ENCODE assay signal across 20 cellular contexts in the genomic region with DNA sequence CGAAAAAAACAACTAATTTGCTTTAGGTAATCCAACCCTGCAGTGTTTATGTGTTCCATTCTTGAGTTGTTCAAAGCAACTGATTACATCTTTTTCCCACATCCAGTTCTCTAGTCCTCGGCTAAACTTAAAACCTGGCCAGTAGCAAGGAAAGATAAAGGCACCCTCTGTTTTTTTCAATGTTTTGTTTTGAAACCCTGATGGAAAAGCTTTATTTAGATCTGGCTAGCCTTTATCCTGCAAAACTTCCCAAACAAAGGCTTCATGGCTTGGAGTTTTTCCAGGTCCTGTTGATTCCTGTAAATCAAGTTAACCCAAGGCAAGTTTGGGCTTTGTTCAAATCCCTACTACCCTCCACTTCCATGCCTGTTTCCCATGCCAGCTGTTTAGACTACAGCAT.
A peak's percentile ranks its signal among the peaks of the same experiment; 100 is the strongest.
DNase-seq lines count a peak whose midpoint lies in the region; ATAC-seq and TF ChIP-seq lines count a peak whose summit lies in the region.
"Had no signal": no experiment of that assay in that cellular context is flagged by ENCODE, and none has a peak within 500 bp of the region (broad histone marks: within the 10 kb centered on the region; RNA-seq: fewer than 3 reads in every experiment).

No MANE protein-coding gene starts in this region.

- no peak overlapping the region for H3K23ac ChIP-seq in H9 (ENCODE audit: insufficient read length, low read depth, low read length)

- TF ChIP-seq CTCF in H9 (conservative IDR thresholded peaks at IDR 0.05), result no peak
- no peak for TF ChIP-seq CTCF in VCaP (conservative IDR thresholded peaks at IDR 0.05)
- TF ChIP-seq CTCF in osteoblast (IDR thresholded peaks at IDR 0.05; ENCODE audit: extremely low read depth, low read depth, low read length), result no peak

- no peak overlapping the region for H2BK15ac ChIP-seq in H9 (ENCODE audit: low read depth, low read length)

- DNase-seq in H9 (no peak), right cardiac atrium (no peak), osteoblast (ENCODE audit: insufficient read length, low spot score, missing footprints) (no peak), amygdala (lab: John Stamatoyannopoulos, UW) (no peak)
- no peak for DNase-seq in activated CD4-positive, alpha-beta T cell treated with anti-CD3 and anti-CD28 coated beads, Interleukin-2, amount 50 U/mL, for 4 hours
- no peak for DNase-seq in central memory CD4-positive, alpha-beta T cell
- DNase-seq: activated CD4-positive, alpha-beta T cell treated with anti-CD3 and anti-CD28 coated beads for 36 hours; activated naive CD8-positive, alpha-beta T cell treated with anti-CD3 and anti-CD28 coated beads for 36 hours; cerebellar nuclear complex; DMS 273 treated with DMSO at 0.1 percent for 48 hours; hypothalamus; NCI-H2107; NCI-H774; RPMI8226; stimulated activated naive B cell treated with anti-CD40 and anti-IgM and Interleukin-4, amounts not matched to agents 10 μg/mL and 1 μg/mL and 100 μg/mL, for 72 hours; T-helper 2 cell; uterus had no signal

- H3K36me3 Mint-ChIP-seq in H9 (ENCODE audit: insufficient read depth in 1 of 3, low read depth in 3 of 3), result no peaks in the 10 kb centered on the region
- H3K36me3 Mint-ChIP-seq: activated naive CD8-positive, alpha-beta T cell treated with anti-CD3 and anti-CD28 coated beads for 36 hours had no signal

- no peaks in the 10 kb centered on the region for H3K27me3 Mint-ChIP-seq in H9 (ENCODE audit: low read depth)
- H3K27me3 Mint-ChIP-seq: activated naive CD8-positive, alpha-beta T cell treated with anti-CD3 and anti-CD28 coated beads for 36 hours; stimulated activated naive B cell treated with anti-CD40 and anti-IgM and Interleukin-4, amounts not matched to agents 10 μg/mL and 1 μg/mL and 100 μg/mL, for 72 hours had no signal

- H3K9me3 ChIP-seq in H9 (ENCODE audit: control insufficient read depth, low read depth, low read length) (no peaks in the 10 kb centered on the region), right cardiac atrium (ENCODE audit: control insufficient read depth, low read length) (no peaks in the 10 kb centered on the region), osteoblast (ENCODE audit: low read depth, low read length) (no peaks in the 10 kb centered on the region)
- H3K9me3 ChIP-seq: neutrophil, uterus had no signal

- H2BK12ac ChIP-seq in H9 (ENCODE audit: insufficient read length, low read depth, low read length), result no peak overlapping the region

- H3K79me1 ChIP-seq in H9 (ENCODE audit: insufficient read depth, low read depth, low read length, poor library complexity, severe bottlenecking), result no peaks in the 10 kb centered on the region

- no peak overlapping the region for H4K91ac ChIP-seq in H9 (ENCODE audit: insufficient read length, low read depth, low read length)

- intact Hi-C loops in right cardiac atrium (cut with DNase I), result no loop called here

- no peak overlapping the region for H2AFZ ChIP-seq in H9 (ENCODE audit: low read length)
- no peak overlapping the region for H2AFZ ChIP-seq in osteoblast (ENCODE audit: low read length)

- H3K56ac ChIP-seq in H9 (ENCODE audit: insufficient read length, low read depth, low read length), result no peak overlapping the region

- H3K27me3 ChIP-seq in H9 (ENCODE audit: insufficient read depth, low read length) (no peaks in the 10 kb centered on the region), right cardiac atrium (ENCODE audit: control insufficient read depth, insufficient read depth) (no peaks in the 10 kb centered on the region), osteoblast (ENCODE audit: insufficient read depth, low read length) (no peaks in the 10 kb centered on the region)
- H3K27me3 ChIP-seq: neutrophil, uterus had no signal

- no peak overlapping the region for H2BK20ac ChIP-seq in H9 (ENCODE audit: low read depth, low read length, poor library complexity, severe bottlenecking)

- WGBS in H9 (ENCODE audit: extremely low coverage, insufficient read length, low lambda C conversion rate), result no CpG with 5 or more reads among the region's 2 CpGs
- 27% methylated on average over 2 of the region's 2 CpGs for WGBS in right cardiac atrium

- H2AK5ac ChIP-seq in H9 (ENCODE audit: insufficient read length, low read length), result no peak overlapping the region

- H3K4me1 Mint-ChIP-seq in H9, result peaks cover 36 to 40% of the 10 kb centered on the region in 2 experiments
- H3K4me1 Mint-ChIP-seq: activated CD4-positive, alpha-beta T cell treated with anti-CD3 and anti-CD28 coated beads for 36 hours; activated naive CD8-positive, alpha-beta T cell treated with anti-CD3 and anti-CD28 coated beads for 36 hours; stimulated activated naive B cell treated with anti-CD40 and anti-IgM and Interleukin-4, amounts not matched to agents 10 μg/mL and 1 μg/mL and 100 μg/mL, for 72 hours had no signal

- no peak overlapping the region for H4K5ac ChIP-seq in H9 (ENCODE audit: insufficient read length, low read depth, low read length)

- no peak overlapping the region for H3K14ac ChIP-seq in H9 (ENCODE audit: insufficient read depth, low read length)

- no peak overlapping the region for H2BK5ac ChIP-seq in H9 (ENCODE audit: insufficient read length, low read length)

- no peak overlapping the region for H3T11ph ChIP-seq in H9 (ENCODE audit: low read length)

- H3K4me3 ChIP-seq in right cardiac atrium (ENCODE audit: low read length) (no peak overlapping the region), osteoblast (ENCODE audit: insufficient read depth, low read length) (no peak overlapping the region)
- H3K4me3 ChIP-seq: uterus had no signal

- H3K4me2 ChIP-seq in H9 (ENCODE audit: insufficient read depth, insufficient read length, low read length) (peak overlapping the region; percentile 22), osteoblast (ENCODE audit: insufficient read depth, low read length) (peak overlapping the region; percentile 16)

- H3K4ac ChIP-seq in H9 (ENCODE audit: low read depth, low read length), result no peak overlapping the region

- H3K18ac ChIP-seq in H9 (ENCODE audit: insufficient read length, low read depth, low read length), result peak overlapping the region; percentile 64

- H3K9ac ChIP-seq in H9 (ENCODE audit: extremely low read depth, insufficient read length, low read length), result no peak overlapping the region

- H2BK120ac ChIP-seq in H9 (ENCODE audit: low read depth, low read length, poor library complexity, severe bottlenecking), result peak overlapping the region; percentile 65

- peak overlapping the region; percentile 2 to 7; a peak in 1 of 5 replicates for H3K4me3 Mint-ChIP-seq in H9
- H3K4me3 Mint-ChIP-seq: activated CD4-positive, alpha-beta T cell treated with anti-CD3 and anti-CD28 coated beads for 36 hours; activated naive CD8-positive, alpha-beta T cell treated with anti-CD3 and anti-CD28 coated beads for 36 hours; stimulated activated naive B cell treated with anti-CD40 and anti-IgM and Interleukin-4, amounts not matched to agents 10 μg/mL and 1 μg/mL and 100 μg/mL, for 72 hours had no signal

- H3K79me2 ChIP-seq in H9 (ENCODE audit: insufficient read depth, low read length), result no peaks in the 10 kb centered on the region
- H3K79me2 ChIP-seq in osteoblast (ENCODE audit: insufficient read depth, low read length), result no peaks in the 10 kb centered on the region

- no peaks in the 10 kb centered on the region for H3K9me3 Mint-ChIP-seq in H9

- no peaks in the 10 kb centered on the region for H3K36me3 ChIP-seq in osteoblast (ENCODE audit: insufficient read depth, low read length)
- H3K36me3 ChIP-seq: neutrophil, uterus had no signal

- H3K27ac ChIP-seq in H9 (ENCODE audit: insufficient read length, low read depth, low read length), result peak overlapping the region; percentile 67
- peak overlapping the region; percentile 11; the same call in 1 of the 2 replicates for H3K27ac ChIP-seq in VCaP
- H3K27ac ChIP-seq in right cardiac atrium (ENCODE audit: low read length), result peak overlapping the region; percentile 48
- H3K27ac ChIP-seq in osteoblast (ENCODE audit: low read depth, low read length), result peak overlapping the region; percentile 38
- H3K27ac ChIP-seq: neutrophil, uterus had no signal

- no peaks in the 10 kb centered on the region for H3K23me2 ChIP-seq in H9 (ENCODE audit: insufficient read length, low read depth, low read length, poor library complexity, severe bottlenecking)

- ATAC-seq in right cardiac atrium (peak; percentile 40 to 82), HG03432 (IDR thresholded peaks at IDR 0.05; ENCODE audit: unreplicated experiment) (no peak)
- ATAC-seq: activated CD4-positive, alpha-beta T cell treated with anti-CD3 and anti-CD28 coated beads for 36 hours; stimulated activated naive B cell treated with anti-CD40 and anti-IgM and Interleukin-4, amounts not matched to agents 10 μg/mL and 1 μg/mL and 100 μg/mL, for 72 hours had no signal

- no peaks in the 10 kb centered on the region for H4K20me1 ChIP-seq in H9 (ENCODE audit: control insufficient read depth, insufficient read depth, insufficient read length)
- H4K20me1 ChIP-seq in osteoblast (ENCODE audit: insufficient read depth, low read length), result no peaks in the 10 kb centered on the region

- H4K8ac ChIP-seq in H9 (replicated peaks; ENCODE audit: insufficient read length, low read depth, low read length), result no peak overlapping the region

- H3K27ac Mint-ChIP-seq in H9, result peak overlapping the region; percentile 88 to 98 (median 95)
- H3K27ac Mint-ChIP-seq: activated CD4-positive, alpha-beta T cell treated with anti-CD3 and anti-CD28 coated beads for 36 hours; activated naive CD8-positive, alpha-beta T cell treated with anti-CD3 and anti-CD28 coated beads for 36 hours; stimulated activated naive B cell treated with anti-CD40 and anti-IgM and Interleukin-4, amounts not matched to agents 10 μg/mL and 1 μg/mL and 100 μg/mL, for 72 hours had no signal

- peaks cover 8% of the 10 kb centered on the region; the same call in 1 of the 2 replicates for H3K4me1 ChIP-seq in H9 (ENCODE audit: insufficient read depth, low read length)
- no peaks in the 10 kb centered on the region for H3K4me1 ChIP-seq in right cardiac atrium (ENCODE audit: control insufficient read depth, insufficient read depth, low read length)
- H3K4me1 ChIP-seq in osteoblast (ENCODE audit: insufficient read depth, low read length), result peaks cover 18% of the 10 kb centered on the region
- H3K4me1 ChIP-seq: uterus had no signal

Comparison
In these comparisons a context has a peak if more than half of its experiments do, and no peak if none do; other contexts are left out.
1. H3K27ac ChIP-seq: peak in every context shown above with its lines; median percentile 67 in H9; 48 in right cardiac atrium; 38 in osteoblast; 11 in VCaP.